ENCODE assay signal across 1 cellular context in genomic region chr4:37686373-37687174, GRCh38.
TF ChIP-seq lines count a peak whose summit lies in the region.

RELL1 (minus strand) TSS chr4:37686376; CDS start chr4:37686287, 89 bp downstream.

TF ChIP-seq in K562, 482 proteins besides CTCF, POLR2A, EP300 and RAD21 (continued from another document):
- TF ChIP-seq USF1 (CRISPR knock-in tag; IDR thresholded peaks at IDR 0.05) (peak; percentile 96), CREM (IDR thresholded peaks at IDR 0.05; ENCODE audit: low read depth) (peak; percentile 39; the same call in 1 of the 2 replicates), RBM17 (IDR thresholded peaks at IDR 0.05; ENCODE audit: borderline replicate concordance, low read depth, low read length) (no peak), L3MBTL2 (IDR thresholded peaks at IDR 0.05) (peak; percentile 92), ZBTB8A (IDR thresholded peaks at IDR 0.05; ENCODE audit: partially characterized antibody) (no peak), LCOR (CRISPR knock-in tag; IDR thresholded peaks at IDR 0.05) (0 out of 2 replicates have a peak, but pooled peaks have one; percentile 42), MAX (CRISPR knock-in tag; IDR thresholded peaks at IDR 0.05) (peak; percentile 97), HMGN3 (IDR thresholded peaks at IDR 0.05; ENCODE audit: borderline replicate concordance, extremely low read depth, insufficient read length, low read depth, low read length) (peak; percentile 75), ZNF511 (CRISPR knock-in tag; IDR thresholded peaks at IDR 0.05) (0 out of 2 replicates have a peak, but pooled peaks have one; percentile 2), TFAP4 (CRISPR knock-in tag; IDR thresholded peaks at IDR 0.05; ENCODE audit: borderline replicate concordance) (peak; percentile 58), ZNF766 (CRISPR knock-in tag; conservative IDR thresholded peaks at IDR 0.05) (no peak), ZNF830 (CRISPR knock-in tag; IDR thresholded peaks at IDR 0.05) (no peak), TOE1 (IDR thresholded peaks at IDR 0.05; ENCODE audit: borderline replicate concordance) (0 out of 2 replicates have a peak, but pooled peaks have one; percentile 56), TOE1 (CRISPR knock-in tag; IDR thresholded peaks at IDR 0.05; ENCODE audit: borderline replicate concordance, low read depth) (no peak), HES1 (IDR thresholded peaks at IDR 0.05; ENCODE audit: low read depth) (0 out of 2 replicates have a peak, but pooled peaks have one; percentile 22)
